In genomic region chr1:213249395-213249794, GRCh38 we compare ENCODE assay signal across 3 cellular contexts.
A peak's percentile ranks its signal among the peaks of the same experiment; 100 is the strongest.
TF ChIP-seq lines count a peak whose summit lies in the region.

No MANE protein-coding gene starts in this region.

TF ChIP-seq in WTC11, 78 proteins besides CTCF, POLR2A, EP300 and RAD21 (continues in another document):
- TF ChIP-seq, protein P1, sequence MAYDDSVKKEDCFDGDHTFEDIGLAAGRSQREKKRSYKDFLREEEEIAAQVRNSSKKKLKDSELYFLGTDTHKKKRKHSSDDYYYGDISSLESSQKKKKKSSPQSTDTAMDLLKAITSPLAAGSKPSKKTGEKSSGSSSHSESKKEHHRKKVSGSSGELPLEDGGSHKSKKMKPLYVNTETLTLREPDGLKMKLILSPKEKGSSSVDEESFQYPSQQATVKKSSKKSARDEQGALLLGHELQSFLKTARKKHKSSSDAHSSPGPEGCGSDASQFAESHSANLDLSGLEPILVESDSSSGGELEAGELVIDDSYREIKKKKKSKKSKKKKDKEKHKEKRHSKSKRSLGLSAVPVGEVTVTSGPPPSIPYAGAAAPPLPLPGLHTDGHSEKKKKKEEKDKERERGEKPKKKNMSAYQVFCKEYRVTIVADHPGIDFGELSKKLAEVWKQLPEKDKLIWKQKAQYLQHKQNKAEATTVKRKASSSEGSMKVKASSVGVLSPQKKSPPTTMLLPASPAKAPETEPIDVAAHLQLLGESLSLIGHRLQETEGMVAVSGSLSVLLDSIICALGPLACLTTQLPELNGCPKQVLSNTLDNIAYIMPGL (CRISPR knock-in tag; IDR thresholded peaks at IDR 0.05), result no peak
- TF ChIP-seq JAZF1 (CRISPR knock-in tag; IDR thresholded peaks at IDR 0.05) (no peak), CDX4 (CRISPR knock-in tag; IDR thresholded peaks at IDR 0.05; ENCODE audit: borderline replicate concordance) (no peak), SP1 (CRISPR knock-in tag; conservative IDR thresholded peaks at IDR 0.05) (no peak), ZNF671 (CRISPR knock-in tag; IDR thresholded peaks at IDR 0.05) (no peak)
- TF ChIP-seq, protein P2, sequence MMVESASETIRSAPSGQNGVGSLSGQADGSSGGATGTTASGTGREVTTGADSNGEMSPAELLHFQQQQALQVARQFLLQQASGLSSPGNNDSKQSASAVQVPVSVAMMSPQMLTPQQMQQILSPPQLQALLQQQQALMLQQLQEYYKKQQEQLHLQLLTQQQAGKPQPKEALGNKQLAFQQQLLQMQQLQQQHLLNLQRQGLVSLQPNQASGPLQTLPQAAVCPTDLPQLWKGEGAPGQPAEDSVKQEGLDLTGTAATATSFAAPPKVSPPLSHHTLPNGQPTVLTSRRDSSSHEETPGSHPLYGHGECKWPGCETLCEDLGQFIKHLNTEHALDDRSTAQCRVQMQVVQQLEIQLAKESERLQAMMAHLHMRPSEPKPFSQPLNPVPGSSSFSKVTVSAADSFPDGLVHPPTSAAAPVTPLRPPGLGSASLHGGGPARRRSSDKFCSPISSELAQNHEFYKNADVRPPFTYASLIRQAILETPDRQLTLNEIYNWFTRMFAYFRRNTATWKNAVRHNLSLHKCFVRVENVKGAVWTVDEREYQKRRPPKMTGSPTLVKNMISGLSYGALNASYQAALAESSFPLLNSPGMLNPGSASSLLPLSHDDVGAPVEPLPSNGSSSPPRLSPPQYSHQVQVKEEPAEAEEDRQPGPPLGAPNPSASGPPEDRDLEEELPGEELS (CRISPR knock-in tag; IDR thresholded peaks at IDR 0.05), result no peak

TF ChIP-seq in K562, 482 proteins besides CTCF, POLR2A, EP300 and RAD21:
- TF ChIP-seq MTF1 (CRISPR knock-in tag; IDR thresholded peaks at IDR 0.05; ENCODE audit: borderline replicate concordance) (no peak), TEAD2 (tag; IDR thresholded peaks at IDR 0.05) (no peak), DPF2 (IDR thresholded peaks at IDR 0.05) (no peak), TFAP4 (CRISPR knock-in tag; IDR thresholded peaks at IDR 0.05; ENCODE audit: borderline replicate concordance) (no peak), ZBTB8A (IDR thresholded peaks at IDR 0.05; ENCODE audit: partially characterized antibody) (no peak), ZZZ3 (IDR thresholded peaks at IDR 0.05) (no peak), ZNF324 (CRISPR knock-in tag; IDR thresholded peaks at IDR 0.05) (no peak), MEIS2 (IDR thresholded peaks at IDR 0.05; ENCODE audit: partially characterized antibody) (peak; percentile 35), MCM3 (IDR thresholded peaks at IDR 0.05) (no peak), PBX2 (CRISPR knock-in tag; IDR thresholded peaks at IDR 0.05; ENCODE audit: low read depth) (no peak), PBX2 (tag; conservative IDR thresholded peaks at IDR 0.05; ENCODE audit: low read depth) (0 out of 2 replicates have a peak, but pooled peaks have one; percentile 21)
- TF ChIP-seq, protein P3, sequence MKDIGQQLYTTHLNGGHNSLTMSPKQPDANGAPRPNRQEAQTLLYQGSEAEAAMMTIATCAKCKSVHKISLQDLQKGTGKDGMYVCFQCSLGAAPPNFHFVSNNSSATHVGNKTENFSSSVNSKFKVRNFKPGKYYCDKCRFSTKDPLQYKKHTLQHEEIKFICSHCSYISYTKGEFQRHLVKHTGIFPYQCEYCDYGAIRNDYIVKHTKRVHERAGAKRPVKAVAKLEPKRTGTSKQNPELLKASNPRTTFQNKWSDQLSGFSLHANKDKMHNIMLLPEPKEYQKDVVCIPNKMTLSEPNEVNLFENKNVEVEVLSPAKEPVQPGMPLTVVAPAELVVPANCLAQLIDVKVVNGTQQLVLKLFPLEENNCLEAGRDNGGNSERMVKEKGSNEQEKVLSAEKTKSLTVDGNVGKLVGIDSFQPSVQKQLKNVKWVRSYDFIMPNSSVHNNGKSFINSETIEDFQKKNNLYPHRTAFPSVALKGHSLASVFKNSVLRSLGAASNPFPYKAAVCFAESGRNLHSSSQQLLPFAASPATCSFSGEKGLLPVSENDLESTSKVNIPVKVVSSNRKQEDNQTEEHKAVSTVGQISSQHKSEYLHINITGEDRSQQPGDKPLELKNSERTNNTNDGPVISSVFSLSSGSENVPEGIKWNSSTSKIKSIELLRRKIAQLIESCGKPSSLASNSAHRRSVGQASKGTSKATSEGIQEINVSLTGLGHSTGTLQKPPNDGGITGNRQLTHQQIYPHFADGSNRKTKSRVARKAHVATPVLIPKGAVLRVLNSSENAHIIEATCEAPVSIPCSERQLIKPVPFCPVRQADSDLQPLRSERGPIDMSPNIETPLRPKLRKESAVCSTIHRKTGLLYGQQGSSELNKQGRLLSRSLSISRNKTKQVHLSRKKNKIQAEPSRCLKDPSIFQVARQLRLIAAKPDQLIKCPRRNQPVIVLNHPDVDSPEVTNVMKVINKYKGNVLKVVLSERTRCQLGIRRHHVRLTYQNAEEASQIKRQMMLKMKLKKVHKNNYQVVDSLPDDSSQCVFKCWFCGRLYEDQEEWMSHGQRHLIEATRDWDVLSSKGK (CRISPR knock-in tag; IDR thresholded peaks at IDR 0.05), result no peak
- TF ChIP-seq, protein P4, sequence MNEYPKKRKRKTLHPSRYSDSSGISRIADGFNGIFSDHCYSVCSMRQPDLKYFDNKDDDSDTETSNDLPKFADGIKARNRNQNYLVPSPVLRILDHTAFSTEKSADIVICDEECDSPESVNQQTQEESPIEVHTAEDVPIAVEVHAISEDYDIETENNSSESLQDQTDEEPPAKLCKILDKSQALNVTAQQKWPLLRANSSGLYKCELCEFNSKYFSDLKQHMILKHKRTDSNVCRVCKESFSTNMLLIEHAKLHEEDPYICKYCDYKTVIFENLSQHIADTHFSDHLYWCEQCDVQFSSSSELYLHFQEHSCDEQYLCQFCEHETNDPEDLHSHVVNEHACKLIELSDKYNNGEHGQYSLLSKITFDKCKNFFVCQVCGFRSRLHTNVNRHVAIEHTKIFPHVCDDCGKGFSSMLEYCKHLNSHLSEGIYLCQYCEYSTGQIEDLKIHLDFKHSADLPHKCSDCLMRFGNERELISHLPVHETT (CRISPR knock-in tag; conservative IDR thresholded peaks at IDR 0.05 in 1 of 2, IDR thresholded peaks at IDR 0.05 in 1 of 2), result no peak

TF ChIP-seq in neural cell, 6 proteins besides CTCF, POLR2A, EP300 and RAD21:
- TF ChIP-seq REST (IDR thresholded peaks at IDR 0.05; ENCODE audit: borderline replicate concordance), result no peak
- no peak for TF ChIP-seq TAF1 (IDR thresholded peaks at IDR 0.05; ENCODE audit: low read depth)
- peak; percentile 73 for TF ChIP-seq POLR2AphosphoS5 (IDR thresholded peaks at IDR 0.05)
- no peak for TF ChIP-seq SMC3 (conservative IDR thresholded peaks at IDR 0.05; ENCODE audit: poor library complexity)
- TF ChIP-seq MXI1 (conservative IDR thresholded peaks at IDR 0.05; ENCODE audit: poor library complexity, severe bottlenecking), result no peak
- TF ChIP-seq EZH2 (IDR thresholded peaks at IDR 0.05; ENCODE audit: borderline replicate concordance, insufficient read depth, low read length, poor library complexity, severe bottlenecking), result no peak
